ENCODE assay signal across 8 cellular contexts in the genomic region with DNA sequence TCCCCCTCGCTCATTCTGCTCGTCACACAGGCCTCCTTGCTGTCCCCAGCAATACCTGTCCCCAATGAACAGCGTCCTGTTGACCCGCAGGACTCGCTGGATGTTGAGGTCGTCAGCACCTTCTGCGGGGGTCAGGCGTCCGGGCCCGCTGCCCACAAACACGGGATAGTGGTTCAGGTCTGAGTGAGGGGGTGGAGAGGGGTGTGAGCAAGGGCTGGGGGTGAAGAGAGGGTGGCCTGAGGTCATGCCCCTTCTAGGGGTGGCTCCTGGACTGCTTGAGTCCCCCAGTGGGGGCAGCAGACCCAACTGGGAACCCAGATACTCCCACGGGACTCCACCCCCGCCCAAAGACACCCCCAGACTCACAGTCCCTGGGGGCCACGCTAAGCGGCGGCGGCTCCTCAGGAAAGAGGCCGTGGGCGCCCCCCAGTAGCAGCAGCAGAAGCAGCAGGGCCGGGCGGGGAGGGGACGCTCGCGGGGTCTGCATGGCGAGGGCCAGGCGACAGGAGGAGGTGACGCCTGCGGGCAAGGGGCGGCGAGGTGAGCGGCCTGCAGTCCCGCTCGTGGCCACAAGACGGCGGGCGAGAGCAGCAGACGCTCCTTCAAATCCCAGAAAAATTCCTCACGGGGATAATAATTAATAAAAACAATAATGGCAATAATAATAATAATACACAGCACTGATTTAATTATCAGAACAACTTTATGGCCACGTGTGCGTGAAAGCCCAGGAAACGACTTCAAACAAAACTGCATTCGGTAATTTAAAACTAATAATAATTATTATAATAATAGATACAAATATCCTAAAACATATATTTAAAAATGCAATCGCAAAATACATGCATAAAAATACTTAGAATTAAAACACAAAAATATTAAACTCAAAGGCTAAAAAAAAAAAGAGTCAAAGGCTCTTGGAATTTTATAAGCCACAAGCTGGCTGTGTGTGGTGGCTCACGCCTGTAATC. TPM values are rescaled to one million over a fixed set of nuclear protein-coding genes. Genes with fewer than 3 reads are reported as not detected.
DNase-seq lines count a peak whose midpoint lies in the region; ATAC-seq and TF ChIP-seq lines count a peak whose summit lies in the region.

No MANE protein-coding gene starts in this region.

- intact Hi-C loops in CD8-positive, alpha-beta T cell (cut with DNase I, micrococcal nuclease), result loop anchor here (1.0 to 2.0 kb wide), 2 partner anchors 78 to 79 kb away; no protein-coding TSS in a partner anchor
- intact Hi-C loops in left ventricle myocardium superior (cut with micrococcal nuclease), result loop anchor here (5.0 kb wide), 1 partner anchor 79 kb away; the partner anchor contains the start of gene TNFAIP8L1

- no peaks in the 10 kb centered on the region for H3K4me1 ChIP-seq in CD8-positive, alpha-beta T cell (ENCODE audit: insufficient read depth, low read length)

- DNase-seq in CD8-positive, alpha-beta T cell, result peak in 5 of 7 experiments; percentile 16 to 58 (median 26)
- peak; percentile 66 for DNase-seq in HEK293T (ENCODE audit: extremely low spot score)
- DNase-seq in activated T-cell treated with anti-CD3 and anti-CD28 coated beads for 4 hours, result peak; percentile 19
- DNase-seq in left ventricle myocardium superior, result peak; percentile 72
- peak; percentile 38 to 71 for DNase-seq in stimulated activated effector memory CD8-positive, alpha-beta T cell treated with anti-CD3 and anti-CD28 coated beads, Interleukin-12 subunit alpha, Interleukin-12 subunit beta, amount 100 ng/mL, for 72 hours (ENCODE audit: low spot score in 2 of 2)
- no peak for DNase-seq in pons (ENCODE audit: low spot score)

- H3K4me3 ChIP-seq in CD8-positive, alpha-beta T cell (ENCODE audit: low read depth, low read length), result no peak overlapping the region

- H3K36me3 ChIP-seq in CD8-positive, alpha-beta T cell (ENCODE audit: insufficient read depth, low read length), result no peaks in the 10 kb centered on the region

- peaks cover 6% of the 10 kb centered on the region for H3K27me3 Mint-ChIP-seq in CD8-positive, alpha-beta T cell (ENCODE audit: low read depth)

- H3K27ac Mint-ChIP-seq in CD8-positive, alpha-beta T cell, result no peak overlapping the region
- H3K27ac Mint-ChIP-seq in stimulated activated effector memory CD8-positive, alpha-beta T cell treated with anti-CD3 and anti-CD28 coated beads, Interleukin-12 subunit alpha, Interleukin-12 subunit beta, amount 100 ng/mL, for 72 hours, result no peak overlapping the region

- POLR2A ChIA-PET in CD8-positive, alpha-beta T cell (lab: Charles Lee), result no interaction called here
- POLR2A ChIA-PET in HEK293T (lab: Yijun Ruan, JAX), result no interaction called here

- no peak overlapping the region for H3K4me3 Mint-ChIP-seq in CD8-positive, alpha-beta T cell
- H3K4me3 Mint-ChIP-seq in stimulated activated effector memory CD8-positive, alpha-beta T cell treated with anti-CD3 and anti-CD28 coated beads, Interleukin-12 subunit alpha, Interleukin-12 subunit beta, amount 100 ng/mL, for 72 hours, result no peak overlapping the region

- CTCF ChIA-PET in CD8-positive, alpha-beta T cell (lab: Charles Lee), result interaction anchor here (0.7 to 2.7 kb wide), 3 partner anchors 9 to 78 kb away, joined by 3 to 14 read pairs (median 3); no protein-coding TSS in a partner anchor
- CTCF ChIA-PET in HEK293T (lab: Yijun Ruan, JAX), result interaction anchor here (0.6 to 1.2 kb wide), 6 partner anchors 9 to 1914 kb away, joined by 3 to 6 read pairs (median 4); no protein-coding TSS in a partner anchor

- H3K4me1 Mint-ChIP-seq in CD8-positive, alpha-beta T cell (ENCODE audit: low read depth), result no peaks in the 10 kb centered on the region
- H3K4me1 Mint-ChIP-seq in stimulated activated effector memory CD8-positive, alpha-beta T cell treated with anti-CD3 and anti-CD28 coated beads, Interleukin-12 subunit alpha, Interleukin-12 subunit beta, amount 100 ng/mL, for 72 hours, result peaks cover 5% of the 10 kb centered on the region

- H3K9me3 ChIP-seq in CD8-positive, alpha-beta T cell (ENCODE audit: low read length), result no peaks in the 10 kb centered on the region

- H3K27me3 ChIP-seq in CD8-positive, alpha-beta T cell (ENCODE audit: insufficient read depth, low read length), result no peaks in the 10 kb centered on the region

- no peaks in the 10 kb centered on the region for H3K36me3 Mint-ChIP-seq in CD8-positive, alpha-beta T cell
- peaks cover 6% of the 10 kb centered on the region for H3K36me3 Mint-ChIP-seq in stimulated activated effector memory CD8-positive, alpha-beta T cell treated with anti-CD3 and anti-CD28 coated beads, Interleukin-12 subunit alpha, Interleukin-12 subunit beta, amount 100 ng/mL, for 72 hours

- no peak for ATAC-seq in CD8-positive, alpha-beta T cell
- ATAC-seq in left ventricle myocardium superior (peak; percentile 12), GM21619 (IDR thresholded peaks at IDR 0.05; ENCODE audit: unreplicated experiment) (no peak), GM19397 (IDR thresholded peaks at IDR 0.05; ENCODE audit: unreplicated experiment) (no peak)
- ATAC-seq in stimulated activated effector memory CD8-positive, alpha-beta T cell treated with anti-CD3 and anti-CD28 coated beads, Interleukin-12 subunit alpha, Interleukin-12 subunit beta, amount 100 ng/mL, for 72 hours, result no peak

- H3K27ac ChIP-seq in CD8-positive, alpha-beta T cell (ENCODE audit: low read depth, low read length), result no peak overlapping the region

- TF ChIP-seq CTCF in CD8-positive, alpha-beta T cell (IDR thresholded peaks at IDR 0.05), result peak; percentile 100

- H3K9me3 Mint-ChIP-seq in CD8-positive, alpha-beta T cell, result no peaks in the 10 kb centered on the region
- H3K9me3 Mint-ChIP-seq in stimulated activated effector memory CD8-positive, alpha-beta T cell treated with anti-CD3 and anti-CD28 coated beads, Interleukin-12 subunit alpha, Interleukin-12 subunit beta, amount 100 ng/mL, for 72 hours, result no peaks in the 10 kb centered on the region

TF ChIP-seq in HEK293T, 16 proteins besides CTCF, POLR2A, EP300 and RAD21:
- TF ChIP-seq L3MBTL2 (conservative IDR thresholded peaks at IDR 0.05) (no peak), FOXK2 (IDR thresholded peaks at IDR 0.05) (no peak), PKNOX1 (IDR thresholded peaks at IDR 0.05) (no peak), HDGF (IDR thresholded peaks at IDR 0.05; ENCODE audit: borderline replicate concordance) (no peak), ELF4 (IDR thresholded peaks at IDR 0.05) (no peak), BHLHE40 (IDR thresholded peaks at IDR 0.05; ENCODE audit: borderline replicate concordance) (no peak), NFRKB (IDR thresholded peaks at IDR 0.05) (no peak), CTBP1 (IDR thresholded peaks at IDR 0.05; ENCODE audit: borderline replicate concordance) (no peak), ZNF384 (IDR thresholded peaks at IDR 0.05) (no peak), SP1 (IDR thresholded peaks at IDR 0.05) (no peak), TARDBP (IDR thresholded peaks at IDR 0.05) (no peak), FOXA1 (IDR thresholded peaks at IDR 0.05) (no peak), ARNT (IDR thresholded peaks at IDR 0.05) (no peak), SUZ12 (IDR thresholded peaks at IDR 0.05) (no peak), FOXM1 (IDR thresholded peaks at IDR 0.05; ENCODE audit: borderline replicate concordance) (no peak), LEF1 (IDR thresholded peaks at IDR 0.05; ENCODE audit: borderline replicate concordance) (no peak)

RNA-seq across cellular contexts. Expression of gene SEMA6B, which starts 1.2 kb away (rescaled TPM):
- under 1 TPM in 1 of 2 experiments, not detected in 1; 0.08 TPM for total RNA-seq in CD8-positive, alpha-beta T cell
- total RNA-seq in left ventricle myocardium superior, result 15.7 TPM

RNA-seq across cellular contexts. Expression of gene LRG1, which starts 18.4 kb away (rescaled TPM):
- total RNA-seq in CD8-positive, alpha-beta T cell, result not detected
- total RNA-seq in left ventricle myocardium superior, result 0.30 TPM

RNA-seq across cellular contexts. Expression of gene PLIN5, which starts 23.2 kb away (rescaled TPM):
- under 1 TPM; 0.53 to 0.54 TPM for total RNA-seq in CD8-positive, alpha-beta T cell
- 44.2 TPM for total RNA-seq in left ventricle myocardium superior

RNA-seq across cellular contexts. Expression of gene PLIN4, which starts 40.0 kb away (rescaled TPM):
- total RNA-seq in CD8-positive, alpha-beta T cell, result under 1 TPM; 0.06 to 0.14 TPM
- total RNA-seq in left ventricle myocardium superior, result 235 TPM

Comparison
In these comparisons a context has a peak if more than half of its experiments do, and no peak if none do; other contexts are left out.
1. RNA of gene SEMA6B, which starts 1.2 kb away (total RNA-seq): 15.7 TPM in left ventricle myocardium superior (single experiment); 0.08 TPM in CD8-positive, alpha-beta T cell; every median in the first group is over 10 times any median in the second.
2. RNA of gene PLIN5, which starts 23.2 kb away (total RNA-seq): 44.2 TPM in left ventricle myocardium superior (single experiment); 0.53 to 0.54 TPM in CD8-positive, alpha-beta T cell; every median in the first group is over 10 times any median in the second.